ENCODE assay signal across 11 cellular contexts in genomic region chr6:73728548-73729205, GRCh38.
DNase-seq lines count a peak whose midpoint lies in the region; ATAC-seq and TF ChIP-seq lines count a peak whose summit lies in the region.
"Had no signal": no experiment of that assay in that cellular context is flagged by ENCODE, and none has a peak within 500 bp of the region (broad histone marks: within the 10 kb centered on the region; RNA-seq: fewer than 3 reads in every experiment).

No MANE protein-coding gene starts in this region.

- no peak for TF ChIP-seq CTCF in OCI-LY3 (IDR thresholded peaks at IDR 0.05; ENCODE audit: low read depth, low read length)

- DNase-seq in activated T-cell treated with anti-CD3 and anti-CD28 coated beads for 48 hours (ENCODE audit: low read depth) (peak; percentile 52), activated T-cell treated with anti-CD3 and anti-CD28 coated beads for 4 hours (no peak), epidermal melanocyte (ENCODE audit: insufficient read length, low spot score) (no peak), DMS114 treated with DMSO at 0.1 percent for 48 hours (lab: John Stamatoyannopoulos, UW; ENCODE audit: unreplicated experiment) (no peak), iPS-NIHi11 (ENCODE audit: low spot score) (no peak)
- DNase-seq in stimulated activated naive B cell treated with anti-CD40 and anti-IgM and Interleukin-4, amounts not matched to agents 10 μg/mL and 1 μg/mL and 100 μg/mL, for 72 hours = no peak
- DNase-seq: NCI-H2171 treated with DMSO at 0.1 percent for 48 hours had no signal

- peak overlapping the region; percentile 49 for H3K27ac ChIP-seq in OCI-LY3 (ENCODE audit: low read length)
- H3K27ac ChIP-seq: epithelial cell of prostate had no signal

- H3K27me3 Mint-ChIP-seq in stimulated activated naive B cell treated with anti-CD40 and anti-IgM and Interleukin-4, amounts not matched to agents 10 μg/mL and 1 μg/mL and 100 μg/mL, for 72 hours = no peaks in the 10 kb centered on the region

- H3K9me3 Mint-ChIP-seq in stimulated activated naive B cell treated with anti-CD40 and anti-IgM and Interleukin-4, amounts not matched to agents 10 μg/mL and 1 μg/mL and 100 μg/mL, for 72 hours = peaks cover 0 to 4% of the 10 kb centered on the region in 2 donors
- H3K9me3 Mint-ChIP-seq: mesothelial cell of epicardium had no signal

- H3K79me2 ChIP-seq in OCI-LY3 (ENCODE audit: low read length) = no peaks in the 10 kb centered on the region

- peak overlapping the region; percentile 30; the same call in 1 of the 2 replicates for H3K9ac ChIP-seq in OCI-LY3 (ENCODE audit: low read length)

- H3K36me3 ChIP-seq in OCI-LY3 (replicated peaks; ENCODE audit: low read depth, low read length) = no peaks in the 10 kb centered on the region

- ATAC-seq in HG02973 (IDR thresholded peaks at IDR 0.05; ENCODE audit: unreplicated experiment) = peak; percentile 53
- peak; percentile 40 to 55 for ATAC-seq in stimulated activated naive B cell treated with anti-CD40 and anti-IgM and Interleukin-4, amounts not matched to agents 10 μg/mL and 1 μg/mL and 100 μg/mL, for 72 hours (replicated peaks)

- peak overlapping the region; percentile 44 for H2AFZ ChIP-seq in OCI-LY3 (ENCODE audit: low read depth, low read length)

- H4K20me1 ChIP-seq in OCI-LY3 (ENCODE audit: insufficient read depth, low read length) = no peaks in the 10 kb centered on the region

- H3K4me3 Mint-ChIP-seq in stimulated activated naive B cell treated with anti-CD40 and anti-IgM and Interleukin-4, amounts not matched to agents 10 μg/mL and 1 μg/mL and 100 μg/mL, for 72 hours = no peak overlapping the region
- H3K4me3 Mint-ChIP-seq: mesothelial cell of epicardium had no signal

- H3K9me3 ChIP-seq in OCI-LY3 (ENCODE audit: insufficient read depth, low read length) = no peaks in the 10 kb centered on the region

- no peaks in the 10 kb centered on the region for H3K27me3 ChIP-seq in OCI-LY3 (ENCODE audit: low read depth, low read length)

- peaks cover 7 to 26% of the 10 kb centered on the region in 2 donors for H3K4me1 Mint-ChIP-seq in stimulated activated naive B cell treated with anti-CD40 and anti-IgM and Interleukin-4, amounts not matched to agents 10 μg/mL and 1 μg/mL and 100 μg/mL, for 72 hours

- peaks cover 43% of the 10 kb centered on the region for H3K4me1 ChIP-seq in OCI-LY3 (ENCODE audit: low read length)

- no peak overlapping the region for H3K27ac Mint-ChIP-seq in stimulated activated naive B cell treated with anti-CD40 and anti-IgM and Interleukin-4, amounts not matched to agents 10 μg/mL and 1 μg/mL and 100 μg/mL, for 72 hours
- H3K27ac Mint-ChIP-seq: mesothelial cell of epicardium had no signal

- H3K4me3 ChIP-seq in OCI-LY3 (ENCODE audit: low read length) = peak overlapping the region; percentile 1

- H3K4me2 ChIP-seq in OCI-LY3 (ENCODE audit: low read length) = peak overlapping the region; percentile 58

- peaks cover 0 to 2% of the 10 kb centered on the region in 2 donors for H3K36me3 Mint-ChIP-seq in stimulated activated naive B cell treated with anti-CD40 and anti-IgM and Interleukin-4, amounts not matched to agents 10 μg/mL and 1 μg/mL and 100 μg/mL, for 72 hours
- H3K36me3 Mint-ChIP-seq: mesothelial cell of epicardium had no signal
